Comparison of ENCODE assay signal across 8 cellular contexts in genomic region chr2:230908595-230909191, GRCh38. TPM values are rescaled to one million over a fixed set of nuclear protein-coding genes. Genes with fewer than 3 reads are reported as not detected.
DNase-seq lines count a peak whose midpoint lies in the region; ATAC-seq and TF ChIP-seq lines count a peak whose summit lies in the region.

No MANE protein-coding gene starts in this region.

- H3K9me2 ChIP-seq in DOHH2 (replicated peaks; ENCODE audit: control insufficient read depth, low read length) = no peaks in the 10 kb centered on the region

- WGBS in testis, 2 donors = 67 to 79% methylated on average over 10 of the region's 10 CpGs

- TF ChIP-seq POLR2A in NB4 (IDR thresholded peaks at IDR 0.05; ENCODE audit: extremely low read depth, insufficient read length) (no peak), testis (IDR thresholded peaks at IDR 0.05) (no peak)

- no peaks in the 10 kb centered on the region for H4K20me1 ChIP-seq in DOHH2 (ENCODE audit: control insufficient read depth, insufficient read depth, low read depth, low read length)

- H3K9me3 ChIP-seq in DOHH2 (ENCODE audit: control insufficient read depth, insufficient read depth, low read length) (no peaks in the 10 kb centered on the region), testis (no peaks in the 10 kb centered on the region)

- DNase-seq in NB4 (ENCODE audit: low read depth) (peak; percentile 99), glomerular visceral epithelial cell (ENCODE audit: extremely low spot score) (peak; percentile 93), superior temporal gyrus (ENCODE audit: extremely low spot score) (no peak), testis (no peak)
- DNase-seq in activated CD8-positive, alpha-beta memory T cell treated with anti-CD3 and anti-CD28 coated beads, Interleukin-2, amount 50 U/mL, for 24 hours (ENCODE audit: extremely low read depth) = peak; percentile 43
- peak; percentile 73 for DNase-seq in stimulated activated naive CD8-positive, alpha-beta T cell treated with anti-CD3 and anti-CD28 coated beads, Interleukin-15, Interleukin-2, amounts not matched to agents 100 U/mL and 50 U/mL, for 24 hours
- no peak for DNase-seq in effector CD8-positive, alpha-beta T cell (lab: John Stamatoyannopoulos, UW)

- intact Hi-C loops in testis (cut with DNase I; ENCODE audit: low total_unique reads) = loop anchor here (10.0 kb wide), 1 partner anchor 76 kb away; no protein-coding TSS in a partner anchor

- peaks cover 5% of the 10 kb centered on the region; the same call in 1 of the 2 replicates for H3K27me3 ChIP-seq in DOHH2 (ENCODE audit: control insufficient read depth, low read length)
- no peaks in the 10 kb centered on the region for H3K27me3 ChIP-seq in testis

- ATAC-seq in stimulated activated naive CD8-positive, alpha-beta T cell treated with anti-CD3 and anti-CD28 coated beads, Interleukin-15, Interleukin-2, amounts not matched to agents 100 U/mL and 50 U/mL, for 24 hours = peak; percentile 67

- no peaks in the 10 kb centered on the region for H3K79me2 ChIP-seq in DOHH2 (ENCODE audit: control insufficient read depth, low read length)

- H3K4me1 ChIP-seq in DOHH2 (ENCODE audit: control insufficient read depth, low read length) = peaks cover 13% of the 10 kb centered on the region
- no peaks in the 10 kb centered on the region for H3K4me1 ChIP-seq in testis

- TF ChIP-seq CTCF in DOHH2 (IDR thresholded peaks at IDR 0.05; ENCODE audit: low read depth, low read length, poor library complexity, severe bottlenecking) = no peak
- no peak for TF ChIP-seq CTCF in NB4 (IDR thresholded peaks at IDR 0.05; ENCODE audit: low read depth, low read length)
- TF ChIP-seq CTCF in testis (IDR thresholded peaks at IDR 0.05) = no peak

- H3K4me2 ChIP-seq in DOHH2 (ENCODE audit: low read length) = peak overlapping the region; percentile 26

- H3K27ac ChIP-seq in DOHH2 (ENCODE audit: low read depth, low read length) = no peak overlapping the region
- no peak overlapping the region for H3K27ac ChIP-seq in testis

- H3F3A ChIP-seq in DOHH2 (ENCODE audit: control insufficient read depth, insufficient read depth) = no peaks in the 10 kb centered on the region

- H3K4me3 ChIP-seq in DOHH2 (ENCODE audit: low read length) = 0 out of 2 replicates have a peak overlapping the region, but pooled peaks have one; percentile 2
- H3K4me3 ChIP-seq in NB4 (ENCODE audit: low read depth, low read length) = peak overlapping the region; percentile 81
- H3K4me3 ChIP-seq in testis = no peak overlapping the region

- no peaks in the 10 kb centered on the region for H3K36me3 ChIP-seq in DOHH2 (ENCODE audit: control insufficient read depth, low read length)
- H3K36me3 ChIP-seq in testis (ENCODE audit: low read depth, missing control alignments) = no peaks in the 10 kb centered on the region

RNA-seq across cellular contexts. Expression of gene GPR55, which starts 16.3 kb away (rescaled TPM):
- 10 to 100 TPM; 10.9 to 14.7 TPM for total RNA-seq in testis
- 12.3 TPM for polyA plus RNA-seq in testis (ENCODE audit: insufficient read depth, low read depth, low replicate concordance)

RNA-seq across cellular contexts. Expression of gene ITM2C, which starts 44.0 kb away (rescaled TPM):
- total RNA-seq in testis = 10 to 100 TPM; 53.7 to 95.7 TPM
- 57.8 TPM for polyA plus RNA-seq in testis (ENCODE audit: insufficient read depth, low read depth, low replicate concordance)

Comparison
In these comparisons a context has a peak if more than half of its experiments do, and no peak if none do; other contexts are left out.
1. H3K4me3 ChIP-seq: peak in DOHH2 (single experiment) and NB4 (single experiment); none in testis (0 of 2).
2. DNase-seq: peak in NB4 (single experiment), activated CD8-positive, alpha-beta memory T cell treated with anti-CD3 and anti-CD28 coated beads, Interleukin-2, amount 50 U/mL, for 24 hours (single experiment), glomerular visceral epithelial cell (single experiment) and stimulated activated naive CD8-positive, alpha-beta T cell treated with anti-CD3 and anti-CD28 coated beads, Interleukin-15, Interleukin-2, amounts not matched to agents 100 U/mL and 50 U/mL, for 24 hours (single experiment); none in effector CD8-positive, alpha-beta T cell (single experiment), superior temporal gyrus (single experiment) and testis (single experiment).